In the genomic region with DNA sequence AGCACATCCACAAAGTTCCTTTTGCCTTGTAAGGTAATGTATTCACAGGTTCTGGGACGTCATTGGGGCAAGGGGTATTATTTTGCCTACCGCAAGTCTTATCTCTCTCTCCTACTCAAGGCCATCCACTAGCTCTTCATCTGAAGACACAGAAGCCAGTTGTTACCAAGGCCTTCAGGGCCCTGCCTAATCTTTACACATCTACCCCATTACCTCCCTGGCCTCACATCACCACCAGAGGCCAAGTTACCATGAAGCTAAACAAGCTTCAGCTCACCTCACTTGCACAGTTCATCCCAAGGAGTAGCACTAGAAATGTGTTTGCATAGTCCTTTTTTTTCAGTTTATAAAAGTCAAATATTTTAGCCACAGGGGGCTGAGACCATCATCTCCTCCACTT, we compare ENCODE assay signal across 33 cellular contexts. TPM values are rescaled to one million over a fixed set of nuclear protein-coding genes. Genes with fewer than 3 reads are reported as not detected.
"Had no signal": no experiment of that assay in that cellular context is flagged by ENCODE, and none has a peak within 500 bp of the region (broad histone marks: within the 10 kb centered on the region; RNA-seq: fewer than 3 reads in every experiment).

No MANE protein-coding gene starts in this region.

- H3K9me3 Mint-ChIP-seq: activated naive CD4-positive, alpha-beta T cell treated with anti-CD3 and anti-CD28 coated beads for 36 hours had no signal

- H3K27me3 Mint-ChIP-seq: central memory CD8-positive, alpha-beta T cell; progenitor cell of endocrine pancreas; stimulated activated memory B cell treated with anti-CD40 and anti-IgM and Interleukin-4, amounts not matched to agents 10 μg/mL and 1 μg/mL and 100 μg/mL, for 72 hours; T-helper 17 cell; type B pancreatic cell had no signal

- H3K9me3 ChIP-seq: breast epithelium, esophagus muscularis mucosa, heart left ventricle, left lung, mucosa of descending colon, ovary, sigmoid colon, uterus had no signal

- ATAC-seq: foreskin keratinocyte; heart left ventricle; left lung; mucosa of descending colon; stimulated activated memory B cell treated with anti-CD40 and anti-IgM and Interleukin-4, amounts not matched to agents 10 μg/mL and 1 μg/mL and 100 μg/mL, for 72 hours; stimulated activated naive CD8-positive, alpha-beta T cell treated with anti-CD3 and anti-CD28 coated beads, Interleukin-15, amount 100 ng/mL, for 72 hours; T-helper 17 cell; WTC11 had no signal

- H3K27ac Mint-ChIP-seq: activated CD4-positive, alpha-beta memory T cell treated with anti-CD3 and anti-CD28 coated beads for 36 hours; activated naive CD4-positive, alpha-beta T cell treated with anti-CD3 and anti-CD28 coated beads for 36 hours; activated T-cell treated with anti-CD3 and anti-CD28 coated beads, Interleukin-2, amount 50 U/mL, for 72 hours; nephron progenitor cell; progenitor cell of endocrine pancreas; stimulated activated memory B cell treated with anti-CD40 and anti-IgM and Interleukin-4, amounts not matched to agents 10 μg/mL and 1 μg/mL and 100 μg/mL, for 72 hours; stimulated activated naive CD8-positive, alpha-beta T cell treated with anti-CD3 and anti-CD28 coated beads, Interleukin-15, amount 100 ng/mL, for 72 hours; T-helper 17 cell; type B pancreatic cell; WTC11 had no signal

- H3K4me1 ChIP-seq: breast epithelium, esophagus muscularis mucosa, foreskin keratinocyte, sigmoid colon, uterus had no signal

- H3K36me3 ChIP-seq: breast epithelium, esophagus muscularis mucosa, heart left ventricle, left lung, ovary, sigmoid colon, uterus had no signal

- H3K27me3 ChIP-seq: breast epithelium, esophagus muscularis mucosa, foreskin keratinocyte, heart left ventricle, left lung, ovary, sigmoid colon, uterus had no signal

- DNase-seq: activated CD4-positive, alpha-beta memory T cell treated with anti-CD3 and anti-CD28 coated beads for 36 hours; activated effector memory CD4-positive, alpha-beta T cell treated with anti-CD3 and anti-CD28 coated beads, Interleukin-2, amount 50 U/mL, for 16 hours; activated naive CD4-positive, alpha-beta T cell treated with anti-CD3 and anti-CD28 coated beads for 36 hours; activated T-cell treated with anti-CD3 and anti-CD28 coated beads for 4 hours; activated T-cell treated with anti-CD3 and anti-CD28 coated beads, Interleukin-2, amount 50 U/mL, for 72 hours; dermis blood vessel endothelial cell; effector CD4-positive, alpha-beta T cell; foreskin keratinocyte; heart left ventricle; hypothalamus; left lung; mucosa of descending colon; nephron progenitor cell; ovary; retina; sigmoid colon; small intestine; stimulated activated CD4-positive, alpha-beta T cell treated with anti-CD3 and anti-CD28 coated beads, Interleukin-1b, Interleukin-23, amount 100 ng/mL, for 48 hours; stimulated activated CD4-positive, alpha-beta T cell treated with anti-CD3 and anti-CD28 coated beads, Interleukin-4, amount 100 ng/mL, for 4 hours; stimulated activated CD8-positive, alpha-beta memory T cell treated with anti-CD3 and anti-CD28 coated beads, Interleukin-4, amount 100 ng/mL, for 48 hours; stimulated activated naive CD8-positive, alpha-beta T cell treated with anti-CD3 and anti-CD28 coated beads, Interleukin-15, amount 100 ng/mL, for 72 hours; substantia nigra; T-helper 17 cell; T1000; uterus had no signal

- H3K36me3 Mint-ChIP-seq: activated CD4-positive, alpha-beta memory T cell treated with anti-CD3 and anti-CD28 coated beads for 36 hours; stimulated activated memory B cell treated with anti-CD40 and anti-IgM and Interleukin-4, amounts not matched to agents 10 μg/mL and 1 μg/mL and 100 μg/mL, for 72 hours; type B pancreatic cell; WTC11 had no signal

- H3K27ac ChIP-seq: breast epithelium, esophagus muscularis mucosa, foreskin keratinocyte, heart left ventricle, ovary, sigmoid colon had no signal

- H3K4me3 Mint-ChIP-seq: activated CD4-positive, alpha-beta memory T cell treated with anti-CD3 and anti-CD28 coated beads for 36 hours; activated naive CD4-positive, alpha-beta T cell treated with anti-CD3 and anti-CD28 coated beads for 36 hours; activated T-cell treated with anti-CD3 and anti-CD28 coated beads, Interleukin-2, amount 50 U/mL, for 72 hours; central memory CD8-positive, alpha-beta T cell; nephron progenitor cell; stimulated activated memory B cell treated with anti-CD40 and anti-IgM and Interleukin-4, amounts not matched to agents 10 μg/mL and 1 μg/mL and 100 μg/mL, for 72 hours; stimulated activated naive CD8-positive, alpha-beta T cell treated with anti-CD3 and anti-CD28 coated beads, Interleukin-15, amount 100 ng/mL, for 72 hours; T-helper 17 cell; type B pancreatic cell; WTC11 had no signal

- H3K4me3 ChIP-seq: breast epithelium, esophagus muscularis mucosa, heart left ventricle, left lung, lung, mucosa of descending colon, ovary, sigmoid colon, uterus had no signal

- H3K4me1 Mint-ChIP-seq: central memory CD8-positive, alpha-beta T cell; nephron progenitor cell; stimulated activated memory B cell treated with anti-CD40 and anti-IgM and Interleukin-4, amounts not matched to agents 10 μg/mL and 1 μg/mL and 100 μg/mL, for 72 hours; stimulated activated naive CD8-positive, alpha-beta T cell treated with anti-CD3 and anti-CD28 coated beads, Interleukin-15, amount 100 ng/mL, for 72 hours; T-helper 17 cell; WTC11 had no signal

RNA-seq across cellular contexts. Expression of a gene that starts 34.1 kb away (rescaled TPM):
- total RNA-seq: foreskin keratinocyte had no signal
- polyA plus RNA-seq: foreskin keratinocyte had no signal
